ENCODE assay signal across 32 cellular contexts in the genomic region with DNA sequence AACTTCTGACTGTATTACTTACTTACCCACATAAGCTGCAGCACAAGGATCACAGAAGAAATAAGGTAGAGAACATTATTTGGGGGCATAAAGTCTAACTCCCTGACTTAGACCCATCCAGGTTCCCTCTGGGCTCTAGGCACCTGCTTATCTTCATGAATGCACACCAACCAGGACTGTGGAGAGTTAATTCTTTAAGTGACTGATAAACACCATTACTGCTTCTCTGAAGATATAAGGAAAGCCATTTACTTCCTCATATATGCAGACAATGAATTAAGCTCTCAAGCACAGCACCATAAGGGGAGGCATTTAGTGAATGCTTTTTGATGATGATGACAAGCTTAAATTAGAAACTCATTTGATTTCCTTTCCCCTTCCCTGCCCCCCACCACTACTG. TPM values are rescaled to one million over a fixed set of nuclear protein-coding genes. Genes with fewer than 3 reads are reported as not detected.
"Had no signal": no experiment of that assay in that cellular context is flagged by ENCODE, and none has a peak within 500 bp of the region (broad histone marks: within the 10 kb centered on the region; RNA-seq: fewer than 3 reads in every experiment).

No MANE protein-coding gene starts in this region.

- H3K4me3 Mint-ChIP-seq: dendritic cell treated with granulocyte-macrophage colony-stimulating factor and Interleukin-4, amounts not matched to agents 40 ng/mL and 50 ng/mL, for 4 days; endodermal cell; memory B cell; mesothelial cell of epicardium; naive B cell; nephron; neural progenitor cell; stimulated activated effector memory CD8-positive, alpha-beta T cell treated with anti-CD3 and anti-CD28 coated beads, Interleukin-12 subunit alpha, Interleukin-12 subunit beta, amount 100 ng/mL, for 72 hours had no signal

- H3K4me1 Mint-ChIP-seq: endodermal cell, memory B cell, nephron, neural progenitor cell had no signal

- H3K27ac Mint-ChIP-seq: dendritic cell treated with granulocyte-macrophage colony-stimulating factor and Interleukin-4, amounts not matched to agents 40 ng/mL and 50 ng/mL, for 4 days; endodermal cell; memory B cell; mesothelial cell of epicardium; nephron; neural progenitor cell; stimulated activated effector memory CD8-positive, alpha-beta T cell treated with anti-CD3 and anti-CD28 coated beads, Interleukin-12 subunit alpha, Interleukin-12 subunit beta, amount 100 ng/mL, for 72 hours had no signal

- H3K27me3 Mint-ChIP-seq: dendritic cell treated with granulocyte-macrophage colony-stimulating factor and Interleukin-4, amounts not matched to agents 40 ng/mL and 50 ng/mL, for 4 days; memory B cell; naive B cell had no signal

- ATAC-seq: foreskin keratinocyte; gastroesophageal sphincter; heart left ventricle; left lobe of liver; mucosa of descending colon; sciatic nerve; stimulated activated effector memory CD8-positive, alpha-beta T cell treated with anti-CD3 and anti-CD28 coated beads, Interleukin-12 subunit alpha, Interleukin-12 subunit beta, amount 100 ng/mL, for 72 hours had no signal

- H3K9me3 Mint-ChIP-seq: dendritic cell treated with granulocyte-macrophage colony-stimulating factor and Interleukin-4, amounts not matched to agents 40 ng/mL and 50 ng/mL, for 4 days; endodermal cell; memory B cell; mesothelial cell of epicardium; naive B cell; nephron; stimulated activated effector memory CD8-positive, alpha-beta T cell treated with anti-CD3 and anti-CD28 coated beads, Interleukin-12 subunit alpha, Interleukin-12 subunit beta, amount 100 ng/mL, for 72 hours had no signal

- DNase-seq: colonic mucosa; effector CD8-positive, alpha-beta T cell; endodermal cell; foreskin keratinocyte; heart left ventricle; kidney; mucosa of descending colon; naive B cell; stimulated activated CD4-positive, alpha-beta T cell treated with anti-CD3 and anti-CD28 coated beads, Interleukin-12 subunit alpha, Interleukin-12 subunit beta, amount 100 ng/mL, for 4 hours; stimulated activated CD4-positive, alpha-beta T cell treated with anti-CD3 and anti-CD28 coated beads, Interleukin-1b, Interleukin-23, amount 100 ng/mL, for 48 hours; stimulated activated CD4-positive, alpha-beta T cell treated with anti-CD3 and anti-CD28 coated beads, Interleukin-4, amount 100 ng/mL, for 24 hours; stimulated activated naive CD4-positive, alpha-beta T cell treated with Interleukin-2 at 50 U/mL for 16 hours; stomach; testis; tibial artery; upper lobe of left lung had no signal

RNA-seq across cellular contexts. Expression of a gene that starts 33.1 kb away (rescaled TPM):
- total RNA-seq: colonic mucosa, esophagus muscularis mucosa, fibroblast of lung, foreskin keratinocyte, kidney, left lobe of liver, lung, mesothelial cell of epicardium, mucosa of descending colon, osteocyte, right atrium auricular region, sciatic nerve, smooth muscle cell, stomach, subcutaneous adipose tissue, upper lobe of left lung had no signal
